Comparison of ENCODE assay signal across 1 cellular context in the genomic region with DNA sequence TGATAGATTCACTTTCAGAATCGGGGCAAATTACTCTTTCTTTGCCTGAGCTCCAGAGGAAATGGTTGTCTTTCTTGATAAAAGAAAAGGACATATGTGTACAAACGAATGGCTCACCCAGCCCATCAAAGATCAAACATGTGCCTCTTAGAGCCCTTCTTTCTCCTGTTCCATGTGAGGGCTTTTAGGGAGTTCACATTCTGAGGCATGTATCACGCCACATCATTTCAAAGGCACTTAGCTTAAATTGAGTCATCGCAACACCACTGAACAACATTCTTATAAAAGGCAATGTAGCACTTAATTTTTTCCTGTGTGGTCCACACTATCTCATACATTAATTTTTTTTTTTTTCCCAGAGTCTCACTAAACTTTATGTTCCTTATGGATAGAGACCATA.
TF ChIP-seq lines count a peak whose summit lies in the region.

No MANE protein-coding gene starts in this region.

TF ChIP-seq in SK-N-SH, 30 proteins besides CTCF, POLR2A, EP300 and RAD21 (continued from another document):
- TF ChIP-seq, protein P1, sequence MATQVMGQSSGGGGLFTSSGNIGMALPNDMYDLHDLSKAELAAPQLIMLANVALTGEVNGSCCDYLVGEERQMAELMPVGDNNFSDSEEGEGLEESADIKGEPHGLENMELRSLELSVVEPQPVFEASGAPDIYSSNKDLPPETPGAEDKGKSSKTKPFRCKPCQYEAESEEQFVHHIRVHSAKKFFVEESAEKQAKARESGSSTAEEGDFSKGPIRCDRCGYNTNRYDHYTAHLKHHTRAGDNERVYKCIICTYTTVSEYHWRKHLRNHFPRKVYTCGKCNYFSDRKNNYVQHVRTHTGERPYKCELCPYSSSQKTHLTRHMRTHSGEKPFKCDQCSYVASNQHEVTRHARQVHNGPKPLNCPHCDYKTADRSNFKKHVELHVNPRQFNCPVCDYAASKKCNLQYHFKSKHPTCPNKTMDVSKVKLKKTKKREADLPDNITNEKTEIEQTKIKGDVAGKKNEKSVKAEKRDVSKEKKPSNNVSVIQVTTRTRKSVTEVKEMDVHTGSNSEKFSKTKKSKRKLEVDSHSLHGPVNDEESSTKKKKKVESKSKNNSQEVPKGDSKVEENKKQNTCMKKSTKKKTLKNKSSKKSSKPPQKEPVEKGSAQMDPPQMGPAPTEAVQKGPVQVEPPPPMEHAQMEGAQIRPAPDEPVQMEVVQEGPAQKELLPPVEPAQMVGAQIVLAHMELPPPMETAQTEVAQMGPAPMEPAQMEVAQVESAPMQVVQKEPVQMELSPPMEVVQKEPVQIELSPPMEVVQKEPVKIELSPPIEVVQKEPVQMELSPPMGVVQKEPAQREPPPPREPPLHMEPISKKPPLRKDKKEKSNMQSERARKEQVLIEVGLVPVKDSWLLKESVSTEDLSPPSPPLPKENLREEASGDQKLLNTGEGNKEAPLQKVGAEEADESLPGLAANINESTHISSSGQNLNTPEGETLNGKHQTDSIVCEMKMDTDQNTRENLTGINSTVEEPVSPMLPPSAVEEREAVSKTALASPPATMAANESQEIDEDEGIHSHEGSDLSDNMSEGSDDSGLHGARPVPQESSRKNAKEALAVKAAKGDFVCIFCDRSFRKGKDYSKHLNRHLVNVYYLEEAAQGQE (IDR thresholded peaks at IDR 0.05; ENCODE audit: low read depth, low read length), result no peak
- TF ChIP-seq, protein P2, sequence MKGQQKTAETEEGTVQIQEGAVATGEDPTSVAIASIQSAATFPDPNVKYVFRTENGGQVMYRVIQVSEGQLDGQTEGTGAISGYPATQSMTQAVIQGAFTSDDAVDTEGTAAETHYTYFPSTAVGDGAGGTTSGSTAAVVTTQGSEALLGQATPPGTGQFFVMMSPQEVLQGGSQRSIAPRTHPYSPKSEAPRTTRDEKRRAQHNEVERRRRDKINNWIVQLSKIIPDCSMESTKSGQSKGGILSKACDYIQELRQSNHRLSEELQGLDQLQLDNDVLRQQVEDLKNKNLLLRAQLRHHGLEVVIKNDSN (IDR thresholded peaks at IDR 0.05; ENCODE audit: borderline replicate concordance, low read depth), result no peak
- TF ChIP-seq, protein P3, sequence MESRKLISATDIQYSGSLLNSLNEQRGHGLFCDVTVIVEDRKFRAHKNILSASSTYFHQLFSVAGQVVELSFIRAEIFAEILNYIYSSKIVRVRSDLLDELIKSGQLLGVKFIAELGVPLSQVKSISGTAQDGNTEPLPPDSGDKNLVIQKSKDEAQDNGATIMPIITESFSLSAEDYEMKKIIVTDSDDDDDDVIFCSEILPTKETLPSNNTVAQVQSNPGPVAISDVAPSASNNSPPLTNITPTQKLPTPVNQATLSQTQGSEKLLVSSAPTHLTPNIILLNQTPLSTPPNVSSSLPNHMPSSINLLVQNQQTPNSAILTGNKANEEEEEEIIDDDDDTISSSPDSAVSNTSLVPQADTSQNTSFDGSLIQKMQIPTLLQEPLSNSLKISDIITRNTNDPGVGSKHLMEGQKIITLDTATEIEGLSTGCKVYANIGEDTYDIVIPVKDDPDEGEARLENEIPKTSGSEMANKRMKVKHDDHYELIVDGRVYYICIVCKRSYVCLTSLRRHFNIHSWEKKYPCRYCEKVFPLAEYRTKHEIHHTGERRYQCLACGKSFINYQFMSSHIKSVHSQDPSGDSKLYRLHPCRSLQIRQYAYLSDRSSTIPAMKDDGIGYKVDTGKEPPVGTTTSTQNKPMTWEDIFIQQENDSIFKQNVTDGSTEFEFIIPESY (IDR thresholded peaks at IDR 0.05; ENCODE audit: borderline replicate concordance, low read depth), result no peak
- TF ChIP-seq EZH2phosphoT487 (IDR thresholded peaks at IDR 0.05; ENCODE audit: borderline replicate concordance, low read depth), result no peak
- TF ChIP-seq NRF1 (IDR thresholded peaks at IDR 0.05; ENCODE audit: low read depth, low read length), result no peak
- TF ChIP-seq, protein P4, sequence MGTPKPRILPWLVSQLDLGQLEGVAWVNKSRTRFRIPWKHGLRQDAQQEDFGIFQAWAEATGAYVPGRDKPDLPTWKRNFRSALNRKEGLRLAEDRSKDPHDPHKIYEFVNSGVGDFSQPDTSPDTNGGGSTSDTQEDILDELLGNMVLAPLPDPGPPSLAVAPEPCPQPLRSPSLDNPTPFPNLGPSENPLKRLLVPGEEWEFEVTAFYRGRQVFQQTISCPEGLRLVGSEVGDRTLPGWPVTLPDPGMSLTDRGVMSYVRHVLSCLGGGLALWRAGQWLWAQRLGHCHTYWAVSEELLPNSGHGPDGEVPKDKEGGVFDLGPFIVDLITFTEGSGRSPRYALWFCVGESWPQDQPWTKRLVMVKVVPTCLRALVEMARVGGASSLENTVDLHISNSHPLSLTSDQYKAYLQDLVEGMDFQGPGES (IDR thresholded peaks at IDR 0.05; ENCODE audit: low read depth, low read length), result no peak
- TF ChIP-seq RFX5 (IDR thresholded peaks at IDR 0.05; ENCODE audit: low read length), result no peak
- peak; percentile 37; the same call in 1 of the 2 replicates for TF ChIP-seq RXRA (IDR thresholded peaks at IDR 0.05; ENCODE audit: borderline replicate concordance, low read depth)
- no peak for TF ChIP-seq FOXM1 (IDR thresholded peaks at IDR 0.05; ENCODE audit: low read depth)
- no peak for TF ChIP-seq POLR2AphosphoS5 (IDR thresholded peaks at IDR 0.05; ENCODE audit: low read depth, low read length)
- no peak for TF ChIP-seq GABPA (IDR thresholded peaks at IDR 0.05; ENCODE audit: low read depth)
- no peak for TF ChIP-seq SMC3 (IDR thresholded peaks at IDR 0.05; ENCODE audit: low read depth, low read length)
- TF ChIP-seq RCOR1 (IDR thresholded peaks at IDR 0.05; ENCODE audit: low read length), result no peak
- TF ChIP-seq, protein P5, sequence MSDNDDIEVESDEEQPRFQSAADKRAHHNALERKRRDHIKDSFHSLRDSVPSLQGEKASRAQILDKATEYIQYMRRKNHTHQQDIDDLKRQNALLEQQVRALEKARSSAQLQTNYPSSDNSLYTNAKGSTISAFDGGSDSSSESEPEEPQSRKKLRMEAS (IDR thresholded peaks at IDR 0.05; ENCODE audit: low read depth), result peak; percentile 66
- no peak for TF ChIP-seq FOXJ3 (CRISPR knock-in tag; IDR thresholded peaks at IDR 0.05)
- TF ChIP-seq CHD2 (IDR thresholded peaks at IDR 0.05; ENCODE audit: low read length, partially characterized antibody), result no peak
- TF ChIP-seq YY1 (IDR thresholded peaks at IDR 0.05; ENCODE audit: low read depth), result no peak
- TF ChIP-seq TAF1 (IDR thresholded peaks at IDR 0.05; ENCODE audit: borderline replicate concordance, low read depth, low read length), result no peak
- peak; percentile 51 for TF ChIP-seq TCF12 (IDR thresholded peaks at IDR 0.05)
- TF ChIP-seq MXI1 (IDR thresholded peaks at IDR 0.05; ENCODE audit: low read depth, low read length), result no peak
- TF ChIP-seq JUND (IDR thresholded peaks at IDR 0.05), result peak; percentile 78
- TF ChIP-seq NFIC (IDR thresholded peaks at IDR 0.05; ENCODE audit: borderline replicate concordance), result no peak
- no peak for TF ChIP-seq MEF2A (IDR thresholded peaks at IDR 0.05; ENCODE audit: borderline replicate concordance, low read depth)
TF ChIP-seq in SK-N-SH: peak in this region for 7.
